Comparison of ENCODE assay signal across 15 cellular contexts in the genomic region with DNA sequence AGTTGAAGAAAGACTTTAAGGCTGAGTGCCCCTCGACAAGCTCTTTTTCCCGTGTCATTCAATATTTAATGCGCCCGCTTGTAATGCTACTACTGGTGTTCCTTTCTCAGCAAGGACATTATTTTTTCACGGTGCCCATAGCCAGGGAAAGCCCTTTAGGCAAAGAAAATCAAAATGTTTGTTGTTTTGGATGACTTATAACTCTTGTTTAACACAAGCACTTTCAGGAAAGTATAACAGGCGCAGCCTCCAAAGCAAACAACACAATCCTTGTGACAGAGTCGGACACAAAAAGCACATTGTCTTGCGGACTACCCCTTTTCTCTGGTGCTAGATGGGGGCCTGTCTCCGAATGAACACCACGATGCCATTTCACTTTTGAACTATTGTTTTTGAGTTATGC. TPM values are rescaled to one million over a fixed set of nuclear protein-coding genes. Genes with fewer than 3 reads are reported as not detected.
DNase-seq lines count a peak whose midpoint lies in the region; ATAC-seq and TF ChIP-seq lines count a peak whose summit lies in the region.
"Had no signal": no experiment of that assay in that cellular context is flagged by ENCODE, and none has a peak within 500 bp of the region (broad histone marks: within the 10 kb centered on the region; RNA-seq: fewer than 3 reads in every experiment).

No MANE protein-coding gene starts in this region.

- intact Hi-C loops in activated T-helper 1 cell treated with anti-CD3 and anti-CD28 coated beads, Interleukin-12 subunit alpha, Interleukin-12 subunit beta, Interleukin-2, Interleukin-4 antibody, amounts not matched to agents 30 ng/mL and 10 ng/mL and 1 ng/mL, durations not matched to agents 14 hours and 24 hours and 36 hours (cut with micrococcal nuclease): loop anchor here (5.0 to 10.0 kb wide), 2 partner anchors 302 to 1456 kb away; a partner anchor contains a TSS
- intact Hi-C loops in uterus (cut with DNase I; ENCODE audit: low total_unique reads): no loop called here

- CTCF ChIA-PET in SK-N-SH (lab: Yijun Ruan, JAX): interaction anchor here (2.0 kb wide), 1 partner anchor 304 kb away, joined by 9 read pairs; no protein-coding TSS in a partner anchor

- POLR2A ChIA-PET in SK-N-SH (lab: Yijun Ruan, JAX): no interaction called here

- no peaks in the 10 kb centered on the region for H3K36me3 Mint-ChIP-seq in activated T-helper 1 cell treated with anti-CD3 and anti-CD28 coated beads, Interleukin-12 subunit alpha, Interleukin-12 subunit beta, Interleukin-2, Interleukin-4 antibody, amounts not matched to agents 30 ng/mL and 10 ng/mL and 1 ng/mL, durations not matched to agents 14 hours and 24 hours and 36 hours (ENCODE audit: low read depth)
- H3K36me3 Mint-ChIP-seq in progenitor cell of endocrine pancreas (ENCODE audit: insufficient read depth): no peaks in the 10 kb centered on the region

- H3K4me1 Mint-ChIP-seq in activated T-helper 1 cell treated with anti-CD3 and anti-CD28 coated beads, Interleukin-12 subunit alpha, Interleukin-12 subunit beta, Interleukin-2, Interleukin-4 antibody, amounts not matched to agents 30 ng/mL and 10 ng/mL and 1 ng/mL, durations not matched to agents 14 hours and 24 hours and 36 hours (ENCODE audit: low read depth): peaks cover 5% of the 10 kb centered on the region
- H3K4me1 Mint-ChIP-seq in progenitor cell of endocrine pancreas (ENCODE audit: low read depth): peaks cover 22% of the 10 kb centered on the region

- peaks cover 75% of the 10 kb centered on the region for H3K27me3 Mint-ChIP-seq in activated T-helper 1 cell treated with anti-CD3 and anti-CD28 coated beads, Interleukin-12 subunit alpha, Interleukin-12 subunit beta, Interleukin-2, Interleukin-4 antibody, amounts not matched to agents 30 ng/mL and 10 ng/mL and 1 ng/mL, durations not matched to agents 14 hours and 24 hours and 36 hours (ENCODE audit: insufficient read depth)
- H3K27me3 Mint-ChIP-seq in progenitor cell of endocrine pancreas: peaks cover 89% of the 10 kb centered on the region

- no peak overlapping the region for H2AFZ ChIP-seq in SK-N-SH (ENCODE audit: low read depth)

- H3F3A ChIP-seq in SK-N-SH (replicated peaks; ENCODE audit: insufficient read depth): no peaks in the 10 kb centered on the region

- H3K9me3 Mint-ChIP-seq in activated T-helper 1 cell treated with anti-CD3 and anti-CD28 coated beads, Interleukin-12 subunit alpha, Interleukin-12 subunit beta, Interleukin-2, Interleukin-4 antibody, amounts not matched to agents 30 ng/mL and 10 ng/mL and 1 ng/mL, durations not matched to agents 14 hours and 24 hours and 36 hours: no peaks in the 10 kb centered on the region
- H3K9me3 Mint-ChIP-seq in progenitor cell of endocrine pancreas (ENCODE audit: low read depth): no peaks in the 10 kb centered on the region

- no peak for ATAC-seq in SK-N-SH treated with all-trans-retinoic acid at 6 μM for 48 hours
- no peak for ATAC-seq in HG03520 (IDR thresholded peaks at IDR 0.05; ENCODE audit: unreplicated experiment)
- ATAC-seq: sciatic nerve had no signal

- 20% methylated on average over 10 of the region's 10 CpGs for WGBS in SK-N-SH (ENCODE audit: low lambda C conversion rate)

- no peak overlapping the region for H3K9ac ChIP-seq in SK-N-SH
- no peak overlapping the region for H3K9ac ChIP-seq in iPS-15b (ENCODE audit: low read depth, low read length)

- TF ChIP-seq RAD21 in SK-N-SH (IDR thresholded peaks at IDR 0.05; ENCODE audit: low read length): no peak

- no peak for TF ChIP-seq CTCF in SK-N-SH (IDR thresholded peaks at IDR 0.05)
- no peak for TF ChIP-seq CTCF in progenitor cell of endocrine pancreas (IDR thresholded peaks at IDR 0.05; ENCODE audit: unreplicated experiment)
- TF ChIP-seq CTCF in uterus (IDR thresholded peaks at IDR 0.05): no peak

- no peak for TF ChIP-seq POLR2A in uterus (IDR thresholded peaks at IDR 0.05)

- H3K4me1 ChIP-seq in SK-N-SH (ENCODE audit: control insufficient read depth in 1 of 2, insufficient read depth in 2 of 2, low read depth in 1 of 2, low read length in 1 of 2): peaks cover 0 to 5% of the 10 kb centered on the region in 2 experiments; a peak in 1 of 4 replicates
- peaks cover 26% of the 10 kb centered on the region for H3K4me1 ChIP-seq in iPS-15b (ENCODE audit: control insufficient read depth, insufficient read depth, low read length)
- H3K4me1 ChIP-seq in uterus: peaks cover 0 to 15% of the 10 kb centered on the region in 2 donors
- H3K4me1 ChIP-seq: Caco-2 had no signal

- H3K27me3 ChIP-seq in SK-N-SH (ENCODE audit: insufficient read depth): peaks cover 82% of the 10 kb centered on the region
- peaks cover 93% of the 10 kb centered on the region for H3K27me3 ChIP-seq in iPS-15b (ENCODE audit: control insufficient read depth, insufficient read depth, low read length)
- peaks cover 10 to 80% of the 10 kb centered on the region in 2 donors for H3K27me3 ChIP-seq in uterus

- no peaks in the 10 kb centered on the region for H4K20me1 ChIP-seq in SK-N-SH (ENCODE audit: insufficient read depth)

- no peaks in the 10 kb centered on the region for H3K9me2 ChIP-seq in SK-N-SH

- no peaks in the 10 kb centered on the region for H3K36me3 ChIP-seq in SK-N-SH (replicated peaks in 1 of 2; ENCODE audit: control insufficient read depth in 1 of 2, insufficient read depth in 2 of 2, low read length in 1 of 2)
- H3K36me3 ChIP-seq in iPS-15b (ENCODE audit: control insufficient read depth, insufficient read depth, low read length): no peaks in the 10 kb centered on the region
- no peaks in the 10 kb centered on the region for H3K36me3 ChIP-seq in uterus

- H3K4me3 ChIP-seq in SK-N-SH (ENCODE audit: low read depth in 2 of 2, low read length in 1 of 2) (no peak overlapping the region), iPS-15b (ENCODE audit: low read depth, low read length) (peak overlapping the region; percentile 74), uterus (no peak overlapping the region)
- H3K4me3 ChIP-seq: SK-N-MC had no signal

- no peak for TF ChIP-seq EP300 in SK-N-SH (IDR thresholded peaks at IDR 0.05; ENCODE audit: borderline replicate concordance in 1 of 2, low read depth in 1 of 2, low read length in 1 of 2)

- H3K9me3 ChIP-seq in SK-N-SH: no peaks in the 10 kb centered on the region
- H3K9me3 ChIP-seq in iPS-15b (ENCODE audit: control insufficient read depth, insufficient read depth, low read length): no peaks in the 10 kb centered on the region
- no peaks in the 10 kb centered on the region for H3K9me3 ChIP-seq in uterus
- H3K9me3 ChIP-seq: Caco-2 had no signal

- peak overlapping the region; percentile 70 for H3K27ac Mint-ChIP-seq in activated T-helper 1 cell treated with anti-CD3 and anti-CD28 coated beads, Interleukin-12 subunit alpha, Interleukin-12 subunit beta, Interleukin-2, Interleukin-4 antibody, amounts not matched to agents 30 ng/mL and 10 ng/mL and 1 ng/mL, durations not matched to agents 14 hours and 24 hours and 36 hours
- H3K27ac Mint-ChIP-seq in progenitor cell of endocrine pancreas: peak overlapping the region; percentile 57

- no peaks in the 10 kb centered on the region for H3K79me2 ChIP-seq in SK-N-SH (ENCODE audit: insufficient read depth)

- no peak for DNase-seq in SK-N-SH
- DNase-seq in activated T-helper 1 cell treated with anti-CD3 and anti-CD28 coated beads, Interleukin-12 subunit alpha, Interleukin-12 subunit beta, Interleukin-2, Interleukin-4 antibody, amounts not matched to agents 30 ng/mL and 10 ng/mL and 1 ng/mL, durations not matched to agents 14 hours and 24 hours and 36 hours (ENCODE audit: low spot score): no peak
- no peak for DNase-seq in progenitor cell of endocrine pancreas (ENCODE audit: low spot score, unreplicated experiment)
- no peak for DNase-seq in uterus
- DNase-seq in DMS114 treated with DMSO at 0.1 percent for 48 hours (lab: John Stamatoyannopoulos, UW; ENCODE audit: unreplicated experiment): no peak
- DNase-seq: 8988T, Caco-2, MV-4-11, NCI-H2171 treated with DMSO at 0.1 percent for 48 hours had no signal

- H3K4me3 Mint-ChIP-seq in activated T-helper 1 cell treated with anti-CD3 and anti-CD28 coated beads, Interleukin-12 subunit alpha, Interleukin-12 subunit beta, Interleukin-2, Interleukin-4 antibody, amounts not matched to agents 30 ng/mL and 10 ng/mL and 1 ng/mL, durations not matched to agents 14 hours and 24 hours and 36 hours: no peak overlapping the region
- no peak overlapping the region for H3K4me3 Mint-ChIP-seq in progenitor cell of endocrine pancreas (ENCODE audit: low read depth)

- H3K4me2 ChIP-seq in SK-N-SH: no peak overlapping the region

- H3K27ac ChIP-seq in SK-N-SH (ENCODE audit: low read depth in 2 of 2, low read length in 1 of 2) (no peak overlapping the region), uterus (no peak overlapping the region)
- H3K27ac ChIP-seq: SK-N-MC had no signal

TF ChIP-seq in SK-N-SH, 30 proteins besides CTCF, POLR2A, EP300 and RAD21 (continues in another document):
- TF ChIP-seq EZH2phosphoT487 (IDR thresholded peaks at IDR 0.05; ENCODE audit: borderline replicate concordance, low read depth) (0 out of 2 replicates have a peak, but pooled peaks have one; percentile 75), TEAD4 (IDR thresholded peaks at IDR 0.05; ENCODE audit: borderline replicate concordance, insufficient read depth) (no peak)

RNA-seq across cellular contexts. Expression of a gene that starts 12.4 kb away (rescaled TPM):
- polyA plus RNA-seq in SK-N-SH (2012; rRNA removed): not detected in 2 replicates
- polyA plus RNA-seq in SK-N-SH (2012; cell fraction: cytosol; rRNA removed): not detected in 2 replicates
- not detected in 2 replicates for polyA plus RNA-seq in SK-N-SH (2012; cell fraction: nucleus; rRNA removed)
- total RNA-seq in activated T-helper 1 cell treated with anti-CD3 and anti-CD28 coated beads, Interleukin-12 subunit alpha, Interleukin-12 subunit beta, Interleukin-2, Interleukin-4 antibody, amounts not matched to agents 30 ng/mL and 10 ng/mL and 1 ng/mL, durations not matched to agents 14 hours and 24 hours and 36 hours: not detected in 2 replicates
- not detected in 2 replicates for total RNA-seq in progenitor cell of endocrine pancreas
- total RNA-seq in uterus: not detected
- total RNA-seq: mononuclear cell, sciatic nerve had no signal

RNA-seq across cellular contexts. Expression of a gene that starts 22.5 kb away (rescaled TPM):
- not detected in 2 replicates for polyA plus RNA-seq in SK-N-SH (2012; rRNA removed)
- polyA plus RNA-seq in SK-N-SH (2012; cell fraction: cytosol; rRNA removed): not detected in 2 replicates
- not detected in 2 replicates for polyA plus RNA-seq in SK-N-SH (2012; cell fraction: nucleus; rRNA removed)
- 0.08 and 0.10 TPM in 2 replicates for total RNA-seq in activated T-helper 1 cell treated with anti-CD3 and anti-CD28 coated beads, Interleukin-12 subunit alpha, Interleukin-12 subunit beta, Interleukin-2, Interleukin-4 antibody, amounts not matched to agents 30 ng/mL and 10 ng/mL and 1 ng/mL, durations not matched to agents 14 hours and 24 hours and 36 hours
- total RNA-seq in progenitor cell of endocrine pancreas (0.13 TPM in 1 of 2 replicates, not detected in the other), uterus (not detected)
- total RNA-seq: mononuclear cell, sciatic nerve had no signal
